In the genomic region with DNA sequence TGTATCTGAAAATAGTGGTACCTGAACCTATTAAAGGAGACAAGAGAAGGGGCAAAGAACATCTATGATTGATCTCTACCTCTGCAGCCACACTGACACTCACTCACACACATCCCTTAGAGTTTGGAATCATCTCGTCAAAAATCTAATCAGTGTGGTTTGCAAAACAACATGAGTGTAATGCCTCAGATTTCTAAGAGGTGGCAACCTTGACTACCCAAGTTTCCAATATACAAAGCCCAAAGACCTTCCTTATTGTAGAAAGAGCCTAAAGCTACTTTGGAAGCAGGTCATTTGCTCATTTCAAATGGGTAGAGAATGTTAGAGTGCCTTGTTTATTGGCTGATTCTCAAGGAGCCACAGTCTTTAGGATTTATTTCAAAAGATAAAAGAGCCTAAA, we compare ENCODE assay signal across 1 cellular context.
TF ChIP-seq lines count a peak whose summit lies in the region.

No MANE protein-coding gene starts in this region.

TF ChIP-seq in GM23338, 12 proteins besides CTCF, POLR2A, EP300 and RAD21 (continued from another document):
- TF ChIP-seq, protein P1, sequence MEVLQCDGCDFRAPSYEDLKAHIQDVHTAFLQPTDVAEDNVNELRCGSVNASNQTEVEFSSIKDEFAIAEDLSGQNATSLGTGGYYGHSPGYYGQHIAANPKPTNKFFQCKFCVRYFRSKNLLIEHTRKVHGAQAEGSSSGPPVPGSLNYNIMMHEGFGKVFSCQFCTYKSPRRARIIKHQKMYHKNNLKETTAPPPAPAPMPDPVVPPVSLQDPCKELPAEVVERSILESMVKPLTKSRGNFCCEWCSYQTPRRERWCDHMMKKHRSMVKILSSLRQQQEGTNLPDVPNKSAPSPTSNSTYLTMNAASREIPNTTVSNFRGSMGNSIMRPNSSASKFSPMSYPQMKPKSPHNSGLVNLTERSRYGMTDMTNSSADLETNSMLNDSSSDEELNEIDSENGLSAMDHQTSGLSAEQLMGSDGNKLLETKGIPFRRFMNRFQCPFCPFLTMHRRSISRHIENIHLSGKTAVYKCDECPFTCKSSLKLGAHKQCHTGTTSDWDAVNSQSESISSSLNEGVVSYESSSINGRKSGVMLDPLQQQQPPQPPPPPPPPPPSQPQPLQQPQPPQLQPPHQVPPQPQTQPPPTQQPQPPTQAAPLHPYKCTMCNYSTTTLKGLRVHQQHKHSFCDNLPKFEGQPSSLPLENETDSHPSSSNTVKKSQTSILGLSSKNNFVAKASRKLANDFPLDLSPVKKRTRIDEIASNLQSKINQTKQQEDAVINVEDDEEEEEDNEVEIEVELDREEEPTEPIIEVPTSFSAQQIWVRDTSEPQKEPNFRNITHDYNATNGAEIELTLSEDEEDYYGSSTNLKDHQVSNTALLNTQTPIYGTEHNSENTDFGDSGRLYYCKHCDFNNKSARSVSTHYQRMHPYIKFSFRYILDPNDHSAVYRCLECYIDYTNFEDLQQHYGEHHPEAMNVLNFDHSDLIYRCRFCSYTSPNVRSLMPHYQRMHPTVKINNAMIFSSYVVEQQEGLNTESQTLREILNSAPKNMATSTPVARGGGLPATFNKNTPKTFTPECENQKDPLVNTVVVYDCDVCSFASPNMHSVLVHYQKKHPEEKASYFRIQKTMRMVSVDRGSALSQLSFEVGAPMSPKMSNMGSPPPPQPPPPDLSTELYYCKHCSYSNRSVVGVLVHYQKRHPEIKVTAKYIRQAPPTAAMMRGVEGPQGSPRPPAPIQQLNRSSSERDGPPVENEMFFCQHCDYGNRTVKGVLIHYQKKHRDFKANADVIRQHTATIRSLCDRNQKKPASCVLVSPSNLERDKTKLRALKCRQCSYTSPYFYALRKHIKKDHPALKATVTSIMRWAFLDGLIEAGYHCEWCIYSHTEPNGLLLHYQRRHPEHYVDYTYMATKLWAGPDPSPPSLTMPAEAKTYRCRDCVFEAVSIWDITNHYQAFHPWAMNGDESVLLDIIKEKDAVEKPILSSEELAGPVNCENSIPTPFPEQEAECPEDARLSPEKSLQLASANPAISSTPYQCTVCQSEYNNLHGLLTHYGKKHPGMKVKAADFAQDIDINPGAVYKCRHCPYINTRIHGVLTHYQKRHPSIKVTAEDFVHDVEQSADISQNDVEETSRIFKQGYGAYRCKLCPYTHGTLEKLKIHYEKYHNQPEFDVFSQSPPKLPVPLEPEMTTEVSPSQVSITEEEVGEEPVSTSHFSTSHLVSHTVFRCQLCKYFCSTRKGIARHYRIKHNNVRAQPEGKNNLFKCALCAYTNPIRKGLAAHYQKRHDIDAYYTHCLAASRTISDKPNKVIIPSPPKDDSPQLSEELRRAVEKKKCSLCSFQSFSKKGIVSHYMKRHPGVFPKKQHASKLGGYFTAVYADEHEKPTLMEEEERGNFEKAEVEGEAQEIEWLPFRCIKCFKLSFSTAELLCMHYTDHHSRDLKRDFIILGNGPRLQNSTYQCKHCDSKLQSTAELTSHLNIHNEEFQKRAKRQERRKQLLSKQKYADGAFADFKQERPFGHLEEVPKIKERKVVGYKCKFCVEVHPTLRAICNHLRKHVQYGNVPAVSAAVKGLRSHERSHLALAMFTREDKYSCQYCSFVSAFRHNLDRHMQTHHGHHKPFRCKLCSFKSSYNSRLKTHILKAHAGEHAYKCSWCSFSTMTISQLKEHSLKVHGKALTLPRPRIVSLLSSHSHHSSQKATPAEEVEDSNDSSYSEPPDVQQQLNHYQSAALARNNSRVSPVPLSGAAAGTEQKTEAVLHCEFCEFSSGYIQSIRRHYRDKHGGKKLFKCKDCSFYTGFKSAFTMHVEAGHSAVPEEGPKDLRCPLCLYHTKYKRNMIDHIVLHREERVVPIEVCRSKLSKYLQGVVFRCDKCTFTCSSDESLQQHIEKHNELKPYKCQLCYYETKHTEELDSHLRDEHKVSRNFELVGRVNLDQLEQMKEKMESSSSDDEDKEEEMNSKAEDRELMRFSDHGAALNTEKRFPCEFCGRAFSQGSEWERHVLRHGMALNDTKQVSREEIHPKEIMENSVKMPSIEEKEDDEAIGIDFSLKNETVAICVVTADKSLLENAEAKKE (CRISPR knock-in tag; IDR thresholded peaks at IDR 0.05), result no peak
- TF ChIP-seq REST (IDR thresholded peaks at IDR 0.05; ENCODE audit: unreplicated experiment) (no peak), POLR2AphosphoS5 (IDR thresholded peaks at IDR 0.05; ENCODE audit: low read depth) (no peak)
